Comparison of ENCODE assay signal across 24 cellular contexts in genomic region chr18:6221602-6222014, GRCh38.
DNase-seq lines count a peak whose midpoint lies in the region; ATAC-seq and TF ChIP-seq lines count a peak whose summit lies in the region.
"Had no signal": no experiment of that assay in that cellular context is flagged by ENCODE, and none has a peak within 500 bp of the region (broad histone marks: within the 10 kb centered on the region; RNA-seq: fewer than 3 reads in every experiment).

No MANE protein-coding gene starts in this region.

- H3K27ac ChIP-seq in SJSA1, result 0 out of 2 replicates have a peak overlapping the region, but pooled peaks have one; percentile 18
- H3K27ac ChIP-seq: esophagus muscularis mucosa, vagina had no signal

- no peak overlapping the region for H3K4me3 ChIP-seq in SJSA1
- H3K4me3 ChIP-seq: esophagus muscularis mucosa, vagina had no signal

- H3K27ac Mint-ChIP-seq in natural killer cell (no peak overlapping the region), chondrocyte (ENCODE audit: unreplicated experiment) (no peak overlapping the region)
- H3K27ac Mint-ChIP-seq: activated naive CD4-positive, alpha-beta T cell treated with anti-CD3 and anti-CD28 coated beads, Interleukin-2, amount 50 U/mL, for 24 hours; activated T-cell treated with anti-CD3 and anti-CD28 coated beads, Interleukin-2, amount 50 U/mL, for 72 hours; B cell; naive B cell had no signal

- H3K4me1 ChIP-seq in SJSA1 (replicated peaks), result peaks cover 10% of the 10 kb centered on the region
- H3K4me1 ChIP-seq: esophagus muscularis mucosa, vagina had no signal

- H3K27me3 Mint-ChIP-seq in natural killer cell (ENCODE audit: low read depth in 2 of 2) (no peaks in the 10 kb centered on the region), chondrocyte (ENCODE audit: low read depth) (no peaks in the 10 kb centered on the region)
- H3K27me3 Mint-ChIP-seq: activated naive CD4-positive, alpha-beta T cell treated with anti-CD3 and anti-CD28 coated beads, Interleukin-2, amount 50 U/mL, for 24 hours; B cell; naive B cell had no signal

- H3K4me3 Mint-ChIP-seq in natural killer cell (no peak overlapping the region), chondrocyte (ENCODE audit: unreplicated experiment) (no peak overlapping the region)
- H3K4me3 Mint-ChIP-seq: activated naive CD4-positive, alpha-beta T cell treated with anti-CD3 and anti-CD28 coated beads, Interleukin-2, amount 50 U/mL, for 24 hours; activated T-cell treated with anti-CD3 and anti-CD28 coated beads, Interleukin-2, amount 50 U/mL, for 72 hours; B cell; naive B cell had no signal

- H3K36me3 Mint-ChIP-seq in natural killer cell, result peaks cover 17% of the 10 kb centered on the region
- no peaks in the 10 kb centered on the region for H3K36me3 Mint-ChIP-seq in chondrocyte (ENCODE audit: low read depth)
- H3K36me3 Mint-ChIP-seq: activated naive CD4-positive, alpha-beta T cell treated with anti-CD3 and anti-CD28 coated beads, Interleukin-2, amount 50 U/mL, for 24 hours had no signal

- no peaks in the 10 kb centered on the region for H3K27me3 ChIP-seq in SJSA1 (replicated peaks)
- H3K27me3 ChIP-seq: esophagus muscularis mucosa, vagina had no signal

- no peaks in the 10 kb centered on the region for H3K9me3 Mint-ChIP-seq in natural killer cell
- peaks cover 13% of the 10 kb centered on the region for H3K9me3 Mint-ChIP-seq in chondrocyte (ENCODE audit: low read depth)

- peaks cover 3 to 9% of the 10 kb centered on the region in 2 donors for H3K4me1 Mint-ChIP-seq in natural killer cell
- H3K4me1 Mint-ChIP-seq in chondrocyte (ENCODE audit: low read depth), result peaks cover 2% of the 10 kb centered on the region
- H3K4me1 Mint-ChIP-seq: activated naive CD4-positive, alpha-beta T cell treated with anti-CD3 and anti-CD28 coated beads, Interleukin-2, amount 50 U/mL, for 24 hours; B cell had no signal

- TF ChIP-seq CTCF in natural killer cell (IDR thresholded peaks at IDR 0.05), result no peak
- TF ChIP-seq CTCF in chondrocyte (IDR thresholded peaks at IDR 0.05), result no peak

- DNase-seq in DMS53 treated with DMSO at 0.1 percent for 48 hours (lab: John Stamatoyannopoulos, UW; ENCODE audit: unreplicated experiment) (peak; percentile 22), SJSA1 (ENCODE audit: low read depth in 1 of 2, low spot score in 2 of 2) (peak in 1 of 2 experiments; percentile 45), natural killer cell (no peak), chondrocyte (ENCODE audit: low spot score) (no peak), NCI-H1930 (lab: John Stamatoyannopoulos, UW) (no peak)
- DNase-seq: activated CD4-positive, alpha-beta T cell treated with anti-CD3 and anti-CD28 coated beads for 1 hour; activated T-cell treated with anti-CD3 and anti-CD28 coated beads, Interleukin-2, amount 50 U/mL, for 72 hours; COR-L47; effector memory CD4-positive, alpha-beta T cell; Kasumi-1; mesendoderm; naive B cell; NCI-H1105; NCI-H2081 treated with DMSO at 0.1 percent for 48 hours; NCI-H510A; RPMI8226 had no signal

- no peaks in the 10 kb centered on the region for H3K36me3 ChIP-seq in SJSA1
- H3K36me3 ChIP-seq: esophagus muscularis mucosa, vagina had no signal

- peak; percentile 71 for ATAC-seq in GM21381 (IDR thresholded peaks at IDR 0.05; ENCODE audit: unreplicated experiment)
- peak; percentile 60 for ATAC-seq in HG03175 (IDR thresholded peaks at IDR 0.05; ENCODE audit: unreplicated experiment)
- ATAC-seq in natural killer cell, result no peak
- ATAC-seq in HG02642 (IDR thresholded peaks at IDR 0.05; ENCODE audit: poor library complexity, unreplicated experiment), result no peak
- ATAC-seq: activated T-cell treated with anti-CD3 and anti-CD28 coated beads, Interleukin-2, amount 50 U/mL, for 72 hours; HCT116 had no signal

- intact Hi-C loops in natural killer cell (cut with micrococcal nuclease), result no loop called here

- no peaks in the 10 kb centered on the region for H3K9me3 ChIP-seq in SJSA1 (replicated peaks)
- H3K9me3 ChIP-seq: vagina had no signal

Comparison
In these comparisons a context has a peak if more than half of its experiments do, and no peak if none do; other contexts are left out.
1. ATAC-seq: peak in GM21381 (single experiment) and HG03175 (single experiment); none in natural killer cell (0 of 3) and HG02642 (single experiment).